In genomic region chr1:162023181-162023546, GRCh38 we compare ENCODE assay signal across 8 cellular contexts. TPM values are rescaled to one million over a fixed set of nuclear protein-coding genes. Genes with fewer than 3 reads are reported as not detected.
A peak's percentile ranks its signal among the peaks of the same experiment; 100 is the strongest.
DNase-seq lines count a peak whose midpoint lies in the region; ATAC-seq and TF ChIP-seq lines count a peak whose summit lies in the region.

No MANE protein-coding gene starts in this region.

- H3K9me3 ChIP-seq in mucosa of rectum (ENCODE audit: control insufficient read depth in 2 of 2, low read length in 2 of 2) (no peaks in the 10 kb centered on the region), uterus (no peaks in the 10 kb centered on the region)

- TF ChIP-seq CTCF in uterus (IDR thresholded peaks at IDR 0.05): no peak

- no peak for ATAC-seq in central memory CD8-positive, alpha-beta T cell (replicated peaks; ENCODE audit: extremely low read depth, poor library complexity, severe bottlenecking)
- no peak for ATAC-seq in HG03565 (IDR thresholded peaks at IDR 0.05; ENCODE audit: unreplicated experiment)

- H3K4me1 ChIP-seq in mucosa of rectum (ENCODE audit: control insufficient read depth in 2 of 2, insufficient read depth in 2 of 2, low read length in 2 of 2): peaks cover 5 to 9% of the 10 kb centered on the region in 2 donors
- H3K4me1 ChIP-seq in uterus: no peaks in the 10 kb centered on the region

- no peaks in the 10 kb centered on the region for H3K36me3 Mint-ChIP-seq in activated naive CD4-positive, alpha-beta T cell treated with anti-CD3 and anti-CD28 coated beads, Interleukin-2, amount 50 U/mL, for 24 hours
- H3K36me3 Mint-ChIP-seq in central memory CD8-positive, alpha-beta T cell (ENCODE audit: insufficient read depth): no peaks in the 10 kb centered on the region

- H3K27me3 Mint-ChIP-seq in activated naive CD4-positive, alpha-beta T cell treated with anti-CD3 and anti-CD28 coated beads, Interleukin-2, amount 50 U/mL, for 24 hours: peaks cover 12% of the 10 kb centered on the region
- H3K27me3 Mint-ChIP-seq in central memory CD8-positive, alpha-beta T cell: peaks cover 78% of the 10 kb centered on the region

- no peak for TF ChIP-seq POLR2A in uterus (IDR thresholded peaks at IDR 0.05)

- peak overlapping the region; percentile 69 for H3K27ac Mint-ChIP-seq in activated naive CD4-positive, alpha-beta T cell treated with anti-CD3 and anti-CD28 coated beads, Interleukin-2, amount 50 U/mL, for 24 hours
- no peak overlapping the region for H3K27ac Mint-ChIP-seq in central memory CD8-positive, alpha-beta T cell (ENCODE audit: low read depth)

- intact Hi-C loops in uterus (cut with DNase I; ENCODE audit: low total_unique reads): no loop called here

- H3K4me3 Mint-ChIP-seq in activated naive CD4-positive, alpha-beta T cell treated with anti-CD3 and anti-CD28 coated beads, Interleukin-2, amount 50 U/mL, for 24 hours: peak overlapping the region; percentile 95
- peak overlapping the region; percentile 90 for H3K4me3 Mint-ChIP-seq in central memory CD8-positive, alpha-beta T cell

- H3K36me3 ChIP-seq in mucosa of rectum (ENCODE audit: control insufficient read depth in 2 of 2, insufficient read depth in 2 of 2, low read length in 2 of 2) (no peaks in the 10 kb centered on the region), uterus (no peaks in the 10 kb centered on the region)

- H3K27ac ChIP-seq in mucosa of rectum (ENCODE audit: low read depth in 2 of 2, low read length in 2 of 2) (no peak overlapping the region), uterus (peak overlapping the region; percentile 42 to 56)

- no peak for DNase-seq in activated naive CD4-positive, alpha-beta T cell treated with anti-CD3 and anti-CD28 coated beads, Interleukin-2, amount 50 U/mL, for 16 hours
- DNase-seq in central memory CD8-positive, alpha-beta T cell (ENCODE audit: low spot score in 2 of 2): no peak
- DNase-seq in uterus (no peak), kidney tubule cell (ENCODE audit: low spot score) (no peak), NCI-H446 (lab: John Stamatoyannopoulos, UW) (no peak)

- H3K4me1 Mint-ChIP-seq in activated naive CD4-positive, alpha-beta T cell treated with anti-CD3 and anti-CD28 coated beads, Interleukin-2, amount 50 U/mL, for 24 hours: peaks cover 10% of the 10 kb centered on the region
- H3K4me1 Mint-ChIP-seq in central memory CD8-positive, alpha-beta T cell: peaks cover 14% of the 10 kb centered on the region

- no peaks in the 10 kb centered on the region for H3K9me3 Mint-ChIP-seq in activated naive CD4-positive, alpha-beta T cell treated with anti-CD3 and anti-CD28 coated beads, Interleukin-2, amount 50 U/mL, for 24 hours
- H3K9me3 Mint-ChIP-seq in central memory CD8-positive, alpha-beta T cell: no peaks in the 10 kb centered on the region

- H3K27me3 ChIP-seq in mucosa of rectum (ENCODE audit: control insufficient read depth in 2 of 2, insufficient read depth in 2 of 2, low read length in 2 of 2) (peaks cover 2 to 6% of the 10 kb centered on the region in 2 donors), uterus (no peaks in the 10 kb centered on the region)

- H3K9ac ChIP-seq in mucosa of rectum (ENCODE audit: low read depth in 1 of 2, low read length in 2 of 2): peak overlapping the region in 1 of 2 donors; percentile 21

- peak overlapping the region; percentile 52 to 76 for H3K4me3 ChIP-seq in mucosa of rectum (ENCODE audit: low read length in 2 of 2)
- H3K4me3 ChIP-seq in uterus: peak overlapping the region; percentile 42 to 47

RNA-seq across cellular contexts. Expression of gene OLFML2B, which starts 0.5 kb away (rescaled TPM):
- total RNA-seq in uterus: 10 to 100 TPM in 3 of 4 donors, 1 to 10 TPM in 1; 8.5 to 38.4 (median 12.9) TPM

RNA-seq across cellular contexts. Expression of gene NOS1AP, which starts 46.3 kb away (rescaled TPM):
- total RNA-seq in uterus: 1 to 10 TPM in 2 of 4 donors, under 1 TPM in 1, not detected in 1; under 0.01 to 5.3 (median 1.9) TPM

Comparison
In these comparisons a context has a peak if more than half of its experiments do, and no peak if none do; other contexts are left out.
1. H3K27ac ChIP-seq: peak in uterus (2 of 2); none in mucosa of rectum (0 of 2).